Comparison of ENCODE assay signal across 15 cellular contexts in the genomic region with DNA sequence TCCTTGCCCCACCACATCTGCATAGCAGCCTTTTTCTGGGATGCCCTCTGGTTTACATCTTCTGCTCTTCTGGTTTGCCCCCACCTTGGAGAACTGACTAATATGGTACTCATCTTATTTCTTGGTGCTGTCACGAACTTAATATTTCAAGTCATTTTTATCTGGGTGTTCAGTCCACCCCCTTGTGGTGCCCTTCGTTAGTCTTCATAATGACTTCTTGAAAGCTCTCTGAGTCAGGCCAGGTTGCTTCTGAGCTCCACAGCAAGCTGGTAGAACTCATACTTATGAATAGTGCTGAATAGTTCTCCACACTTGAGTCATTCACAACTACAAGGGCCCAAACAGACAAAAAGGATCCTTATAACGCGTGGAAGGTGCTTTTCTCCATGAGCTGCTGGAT. TPM values are rescaled to one million over a fixed set of nuclear protein-coding genes. Genes with fewer than 3 reads are reported as not detected.
DNase-seq lines count a peak whose midpoint lies in the region; ATAC-seq and TF ChIP-seq lines count a peak whose summit lies in the region.
"Had no signal": no experiment of that assay in that cellular context is flagged by ENCODE, and none has a peak within 500 bp of the region (broad histone marks: within the 10 kb centered on the region; RNA-seq: fewer than 3 reads in every experiment).

No MANE protein-coding gene starts in this region.

- no TSS peak for BruUV-seq in mammary epithelial cell (replicated peaks; lab: Mats Ljungman, UMichigan)

- no peaks in the 10 kb centered on the region for H3K36me3 Mint-ChIP-seq in CD4-positive, alpha-beta T cell (ENCODE audit: low read depth)
- no peaks in the 10 kb centered on the region for H3K36me3 Mint-ChIP-seq in naive thymus-derived CD8-positive, alpha-beta T cell
- H3K36me3 Mint-ChIP-seq: stimulated activated effector memory CD8-positive, alpha-beta T cell treated with anti-CD3 and anti-CD28 coated beads, Interleukin-12 subunit alpha, Interleukin-12 subunit beta, amount 100 ng/mL, for 72 hours had no signal

- no peaks in the 10 kb centered on the region for H3K79me2 ChIP-seq in mammary epithelial cell (ENCODE audit: insufficient read depth, low read length)

- intact Hi-C loops in left cardiac atrium (cut with DNase I) (no loop called here), left ventricle myocardium inferior (cut with micrococcal nuclease) (no loop called here), mammary epithelial cell (cut with micrococcal nuclease) (loop anchor here (1.0 to 5.0 kb wide), 2 partner anchors 117 to 125 kb away; no protein-coding TSS in a partner anchor)
- intact Hi-C loops in CD4-positive, alpha-beta T cell (cut with DNase I, micrococcal nuclease), result no loop called here

- 10% methylated on average over 2 of the region's 4 CpGs for WGBS in mammary epithelial cell (ENCODE audit: low coverage, missing lambda C conversion rate)
- WGBS in mesodermal cell (ENCODE audit: insufficient coverage in 2 of 2), 2 experiments, result 78 to 90% methylated on average over 4 of the region's 4 CpGs

- H3K4me3 Mint-ChIP-seq in CD4-positive, alpha-beta T cell, result no peak overlapping the region
- H3K4me3 Mint-ChIP-seq in naive thymus-derived CD8-positive, alpha-beta T cell, result no peak overlapping the region
- H3K4me3 Mint-ChIP-seq: central memory CD8-positive, alpha-beta T cell; H9; stimulated activated effector memory CD8-positive, alpha-beta T cell treated with anti-CD3 and anti-CD28 coated beads, Interleukin-12 subunit alpha, Interleukin-12 subunit beta, amount 100 ng/mL, for 72 hours had no signal

- CTCF ChIA-PET in mammary epithelial cell (lab: Charles Lee; ENCODE audit: low non-redundant PET), result no interaction called here
- CTCF ChIA-PET in CD4-positive, alpha-beta T cell (lab: Charles Lee), result interaction anchor here (0.5 kb wide), 1 partner anchor 544 kb away, joined by 4 read pairs; no protein-coding TSS in a partner anchor

- no peaks in the 10 kb centered on the region for H3K4me1 Mint-ChIP-seq in CD4-positive, alpha-beta T cell (ENCODE audit: low read depth)
- H3K4me1 Mint-ChIP-seq in naive thymus-derived CD8-positive, alpha-beta T cell, result no peaks in the 10 kb centered on the region
- H3K4me1 Mint-ChIP-seq: central memory CD8-positive, alpha-beta T cell; stimulated activated effector memory CD8-positive, alpha-beta T cell treated with anti-CD3 and anti-CD28 coated beads, Interleukin-12 subunit alpha, Interleukin-12 subunit beta, amount 100 ng/mL, for 72 hours had no signal

- DNase-seq in left cardiac atrium (no peak), left ventricle myocardium inferior (no peak), mammary epithelial cell (peak; percentile 64), NCI-H187 (lab: John Stamatoyannopoulos, UW) (no peak)
- DNase-seq in CD4-positive, alpha-beta T cell, result no peak
- DNase-seq in naive thymus-derived CD8-positive, alpha-beta T cell, result no peak
- DNase-seq: glutamatergic neuron; H9; NCI-H1092 treated with DMSO at 0.1 percent for 48 hours; stimulated activated CD4-positive, alpha-beta T cell treated with anti-CD3 and anti-CD28 coated beads, Interleukin-15, amount 100 ng/mL, for 24 hours had no signal

- no peak overlapping the region for H3K4me3 ChIP-seq in left ventricle myocardium inferior
- no peak overlapping the region for H3K4me3 ChIP-seq in mammary epithelial cell (replicated peaks in 1 of 3; ENCODE audit: insufficient read depth in 1 of 3, low read depth in 2 of 3, low read length in 3 of 3)
- no peak overlapping the region for H3K4me3 ChIP-seq in mesodermal cell (ENCODE audit: extremely low read depth, insufficient read depth, low read length, poor library complexity, severe bottlenecking)

- H3K27ac Mint-ChIP-seq in CD4-positive, alpha-beta T cell, result no peak overlapping the region
- H3K27ac Mint-ChIP-seq in naive thymus-derived CD8-positive, alpha-beta T cell, result no peak overlapping the region
- H3K27ac Mint-ChIP-seq: H9; stimulated activated effector memory CD8-positive, alpha-beta T cell treated with anti-CD3 and anti-CD28 coated beads, Interleukin-12 subunit alpha, Interleukin-12 subunit beta, amount 100 ng/mL, for 72 hours had no signal

- H4K20me1 ChIP-seq in mammary epithelial cell (ENCODE audit: insufficient read depth, low read length), result no peaks in the 10 kb centered on the region

- H3K27ac ChIP-seq in left ventricle myocardium inferior (replicated peaks), result no peak overlapping the region
- no peak overlapping the region for H3K27ac ChIP-seq in mammary epithelial cell (ENCODE audit: insufficient read depth, low read depth, low read length)
- H3K27ac ChIP-seq in mesodermal cell (ENCODE audit: low read depth, low read length, severe bottlenecking), result peak overlapping the region; percentile 91
- no peak overlapping the region for H3K27ac ChIP-seq in CD4-positive, alpha-beta T cell (ENCODE audit: low read depth, low read length)

- peak overlapping the region; percentile 32 for H3K4me2 ChIP-seq in mammary epithelial cell (ENCODE audit: insufficient read depth, low read depth, low read length)

- H3K9me3 ChIP-seq in left ventricle myocardium inferior (replicated peaks), result no peaks in the 10 kb centered on the region
- H3K9me3 ChIP-seq in mammary epithelial cell (replicated peaks; ENCODE audit: insufficient read depth, low read length), result no peaks in the 10 kb centered on the region
- no peaks in the 10 kb centered on the region for H3K9me3 ChIP-seq in mesodermal cell (ENCODE audit: control insufficient read depth, low read length)
- no peaks in the 10 kb centered on the region for H3K9me3 ChIP-seq in CD4-positive, alpha-beta T cell (ENCODE audit: control insufficient read depth, low read length)

- POLR2A ChIA-PET in CD4-positive, alpha-beta T cell (lab: Charles Lee), result no interaction called here
- POLR2A ChIA-PET in naive thymus-derived CD8-positive, alpha-beta T cell (lab: Charles Lee), result no interaction called here

- H3K9me3 Mint-ChIP-seq in CD4-positive, alpha-beta T cell, result no peaks in the 10 kb centered on the region
- H3K9me3 Mint-ChIP-seq in naive thymus-derived CD8-positive, alpha-beta T cell, result no peaks in the 10 kb centered on the region
- H3K9me3 Mint-ChIP-seq: central memory CD8-positive, alpha-beta T cell; H9; stimulated activated effector memory CD8-positive, alpha-beta T cell treated with anti-CD3 and anti-CD28 coated beads, Interleukin-12 subunit alpha, Interleukin-12 subunit beta, amount 100 ng/mL, for 72 hours had no signal

- peak; percentile 41 to 63 for ATAC-seq in left cardiac atrium
- ATAC-seq in CD4-positive, alpha-beta T cell (ENCODE audit: poor library complexity), result no peak
- ATAC-seq in GM19023 (IDR thresholded peaks at IDR 0.05; ENCODE audit: unreplicated experiment), result no peak
- no peak for ATAC-seq in naive thymus-derived CD8-positive, alpha-beta T cell
- ATAC-seq: stimulated activated effector memory CD8-positive, alpha-beta T cell treated with anti-CD3 and anti-CD28 coated beads, Interleukin-12 subunit alpha, Interleukin-12 subunit beta, amount 100 ng/mL, for 72 hours had no signal

- H3K36me3 ChIP-seq in left ventricle myocardium inferior (no peaks in the 10 kb centered on the region), mammary epithelial cell (ENCODE audit: insufficient read depth, low read length) (no peaks in the 10 kb centered on the region), mesodermal cell (ENCODE audit: control insufficient read depth, insufficient read depth, low read length) (no peaks in the 10 kb centered on the region)

- H3K27me3 Mint-ChIP-seq in CD4-positive, alpha-beta T cell, result peaks cover 39% of the 10 kb centered on the region
- H3K27me3 Mint-ChIP-seq in naive thymus-derived CD8-positive, alpha-beta T cell, result peaks cover 6 to 45% (median 11%) of the 10 kb centered on the region in 5 donors

- dilution Hi-C loops in mammary epithelial cell (cut with HindIII; ENCODE audit: low sequenced_read_pairs), result no loop called here

- TF ChIP-seq CTCF in left ventricle myocardium inferior (IDR thresholded peaks at IDR 0.05; ENCODE audit: borderline replicate concordance), result no peak
- peak in 1 of 2 donors; percentile 22 for TF ChIP-seq CTCF in mammary epithelial cell (conservative IDR thresholded peaks at IDR 0.05 in 1 of 2, IDR thresholded peaks at IDR 0.05 in 1 of 2; ENCODE audit: extremely low read depth in 1 of 2, insufficient read depth in 1 of 2, low read depth in 1 of 2, low read length in 2 of 2)
- no peak for TF ChIP-seq CTCF in CD4-positive, alpha-beta T cell (IDR thresholded peaks at IDR 0.05)

- H3K27me3 ChIP-seq in left ventricle myocardium inferior (ENCODE audit: low read depth), result no peaks in the 10 kb centered on the region
- no peaks in the 10 kb centered on the region for H3K27me3 ChIP-seq in mammary epithelial cell (ENCODE audit: insufficient read depth, low read length)
- H3K27me3 ChIP-seq in CD4-positive, alpha-beta T cell (ENCODE audit: control insufficient read depth, insufficient read depth, low read length), result no peaks in the 10 kb centered on the region

- in situ Hi-C loops in mammary epithelial cell (cut with MboI; ENCODE audit: low sequenced_read_pairs in 2 of 2), result no loop called here

- no peak overlapping the region for H3K9ac ChIP-seq in mammary epithelial cell (ENCODE audit: insufficient read depth, low read length)

- H3K4me1 ChIP-seq in left ventricle myocardium inferior (no peaks in the 10 kb centered on the region), mammary epithelial cell (ENCODE audit: insufficient read depth, low read length) (peaks cover 12% of the 10 kb centered on the region), mesodermal cell (ENCODE audit: control insufficient read depth, insufficient read depth, low read length, poor library complexity, severe bottlenecking) (peaks cover 5% of the 10 kb centered on the region)

- H2AFZ ChIP-seq in mammary epithelial cell (ENCODE audit: low read depth, low read length), result peak overlapping the region; percentile 77

RNA-seq across cellular contexts. Expression of a gene that starts 35.8 kb away (rescaled TPM):
- total RNA-seq in left cardiac atrium (under 1 TPM; 0.76 to 0.80 TPM), left ventricle myocardium inferior (0.49 TPM), mammary epithelial cell (not detected)
- not detected for polyA plus RNA-seq in mammary epithelial cell
- polyA minus RNA-seq in mammary epithelial cell, result not detected
- polyA plus RNA-seq in mesodermal cell (2013, experiment 1 of 2), result 1.4 TPM
- polyA plus RNA-seq in mesodermal cell (2013, experiment 2 of 2), result 1.1 TPM
- not detected for total RNA-seq in CD4-positive, alpha-beta T cell
- not detected for total RNA-seq in naive thymus-derived CD8-positive, alpha-beta T cell
- not detected for polyA plus RNA-seq in naive thymus-derived CD8-positive, alpha-beta T cell
- total RNA-seq: G401 had no signal

Comparison
In these comparisons a context has a peak if more than half of its experiments do, and no peak if none do; other contexts are left out.
1. ATAC-seq: peak in left cardiac atrium (2 of 2); none in CD4-positive, alpha-beta T cell (single experiment), GM19023 (single experiment) and naive thymus-derived CD8-positive, alpha-beta T cell (0 of 2).